21 cellular contexts compared by ENCODE assay signal in the genomic region with DNA sequence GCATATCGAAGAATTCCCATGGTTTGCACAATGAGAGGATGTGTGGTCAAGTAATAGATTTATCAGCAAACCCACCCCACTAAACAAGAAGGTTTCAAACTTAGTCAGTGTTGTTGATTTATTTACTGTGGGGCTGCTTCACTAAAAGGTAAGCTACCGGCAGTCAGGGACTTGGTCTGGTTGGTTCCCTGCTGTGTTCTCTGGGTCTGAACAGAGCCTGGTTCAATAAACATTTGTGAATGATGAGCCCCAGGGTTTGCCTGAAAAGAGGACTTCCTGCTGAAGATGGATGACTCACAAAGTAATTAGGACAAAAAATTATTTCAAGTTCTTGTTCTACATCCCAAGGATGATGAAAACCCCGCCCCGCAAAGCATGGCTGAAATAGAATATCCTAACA.
DNase-seq lines count a peak whose midpoint lies in the region; TF ChIP-seq lines count a peak whose summit lies in the region.
"Had no signal": no experiment of that assay in that cellular context is flagged by ENCODE, and none has a peak within 500 bp of the region (broad histone marks: within the 10 kb centered on the region; RNA-seq: fewer than 3 reads in every experiment).

No MANE protein-coding gene starts in this region.

- peaks cover 9% of the 10 kb centered on the region for H3K27me3 Mint-ChIP-seq in nephron progenitor cell (ENCODE audit: low read depth, poor library complexity)
- H3K27me3 Mint-ChIP-seq: activated naive CD8-positive, alpha-beta T cell treated with anti-CD3 and anti-CD28 coated beads for 36 hours; progenitor cell of endocrine pancreas had no signal

- intact Hi-C loops in posterior cingulate gyrus (cut with DNase I): no loop called here

- no peak overlapping the region for H3K4me3 ChIP-seq in astrocyte of the cerebellum (ENCODE audit: low read depth, low read length)
- H3K4me3 ChIP-seq: HAP-1, skin epidermis, transverse colon had no signal

- peaks cover 20% of the 10 kb centered on the region for H3K36me3 Mint-ChIP-seq in nephron progenitor cell (ENCODE audit: low read depth)
- H3K36me3 Mint-ChIP-seq: activated naive CD8-positive, alpha-beta T cell treated with anti-CD3 and anti-CD28 coated beads for 36 hours had no signal

- H3K27ac Mint-ChIP-seq in nephron progenitor cell: peak overlapping the region; percentile 21
- H3K27ac Mint-ChIP-seq: activated naive CD8-positive, alpha-beta T cell treated with anti-CD3 and anti-CD28 coated beads for 36 hours; dendritic cell treated with granulocyte-macrophage colony-stimulating factor and Interleukin-4, amounts not matched to agents 40 ng/mL and 50 ng/mL, for 4 days had no signal

- TF ChIP-seq CTCF in astrocyte of the cerebellum (IDR thresholded peaks at IDR 0.05; ENCODE audit: low read depth, low read length, missing control alignments) (no peak), nephron progenitor cell (IDR thresholded peaks at IDR 0.05) (no peak)

- DNase-seq in EL (peak; percentile 39), M059J (ENCODE audit: low read depth) (peak; percentile 92), astrocyte of the cerebellum (ENCODE audit: low read depth) (peak; percentile 59), nephron progenitor cell (no peak), NOMO-1 treated with dmso at 0.1 percent for 144 hours (lab: John Stamatoyannopoulos, UW; ENCODE audit: unreplicated experiment) (no peak), posterior cingulate gyrus (no peak)
- no peak for DNase-seq in activated CD4-positive, alpha-beta T cell treated with anti-CD3 and anti-CD28 coated beads for 48 hours
- DNase-seq: activated naive CD8-positive, alpha-beta T cell treated with anti-CD3 and anti-CD28 coated beads for 36 hours; C1 segment of cervical spinal cord; DMS 273 treated with DMSO at 0.1 percent for 48 hours; left colon; midbrain; NCI-H1092; SK-N-SH; stimulated activated naive CD8-positive, alpha-beta T cell treated with anti-CD3 and anti-CD28 coated beads, Interleukin-15, Interleukin-2, amounts not matched to agents 100 U/mL and 50 U/mL, for 24 hours; T1000; transverse colon had no signal

- H3K4me3 Mint-ChIP-seq in nephron progenitor cell: no peak overlapping the region
- H3K4me3 Mint-ChIP-seq: activated naive CD8-positive, alpha-beta T cell treated with anti-CD3 and anti-CD28 coated beads for 36 hours; dendritic cell treated with granulocyte-macrophage colony-stimulating factor and Interleukin-4, amounts not matched to agents 40 ng/mL and 50 ng/mL, for 4 days had no signal

- in situ Hi-C loops in astrocyte of the cerebellum (cut with HindIII; ENCODE audit: low sequenced_read_pairs): no loop called here

- peaks cover 86% of the 10 kb centered on the region for H3K4me1 Mint-ChIP-seq in nephron progenitor cell

- peaks cover 16% of the 10 kb centered on the region for H3K9me3 Mint-ChIP-seq in nephron progenitor cell
- H3K9me3 Mint-ChIP-seq: activated naive CD8-positive, alpha-beta T cell treated with anti-CD3 and anti-CD28 coated beads for 36 hours; dendritic cell treated with granulocyte-macrophage colony-stimulating factor and Interleukin-4, amounts not matched to agents 40 ng/mL and 50 ng/mL, for 4 days had no signal

Comparison
In these comparisons a context has a peak if more than half of its experiments do, and no peak if none do; other contexts are left out.
1. DNase-seq: peak in EL (single experiment), M059J (single experiment) and astrocyte of the cerebellum (single experiment); none in nephron progenitor cell (single experiment), NOMO-1 treated with dmso at 0.1 percent for 144 hours (single experiment), activated CD4-positive, alpha-beta T cell treated with anti-CD3 and anti-CD28 coated beads for 48 hours (single experiment) and posterior cingulate gyrus (0 of 10).